9 cellular contexts compared by ENCODE assay signal in genomic region chr3:172139528-172140276, GRCh38.
DNase-seq lines count a peak whose midpoint lies in the region; ATAC-seq and TF ChIP-seq lines count a peak whose summit lies in the region.
"Had no signal": no experiment of that assay in that cellular context is flagged by ENCODE, and none has a peak within 500 bp of the region (broad histone marks: within the 10 kb centered on the region; RNA-seq: fewer than 3 reads in every experiment).

No MANE protein-coding gene starts in this region.

- H3K4me3 ChIP-seq in AG04450 (ENCODE audit: low read depth, low read length) (no peak overlapping the region), SJSA1 (no peak overlapping the region), hepatocyte (no peak overlapping the region), psoas muscle (no peak overlapping the region), BE2C (ENCODE audit: low read depth, low read length) (no peak overlapping the region)

- no peak overlapping the region for H2AFZ ChIP-seq in hepatocyte

- H3K4me1 ChIP-seq in SJSA1 (replicated peaks) = peaks cover 75% of the 10 kb centered on the region
- peaks cover 74% of the 10 kb centered on the region for H3K4me1 ChIP-seq in hepatocyte (ENCODE audit: insufficient read depth)
- peaks cover 77% of the 10 kb centered on the region for H3K4me1 ChIP-seq in psoas muscle
- peaks cover 19% of the 10 kb centered on the region for H3K4me1 ChIP-seq in BE2C

- peaks cover 80% of the 10 kb centered on the region for H3K79me2 ChIP-seq in hepatocyte

- peak overlapping the region; percentile 54 for H3K27ac ChIP-seq in AG04450 (ENCODE audit: low read depth, low read length)
- H3K27ac ChIP-seq in SJSA1 = peak overlapping the region; percentile 79
- peak overlapping the region; percentile 89 for H3K27ac ChIP-seq in hepatocyte
- peak overlapping the region; percentile 79 for H3K27ac ChIP-seq in psoas muscle

- intact Hi-C loops in psoas muscle (cut with DNase I) = no loop called here

- TF ChIP-seq CTCF in AG04450 (IDR thresholded peaks at IDR 0.05; ENCODE audit: low read depth, low read length) (no peak), hepatocyte (IDR thresholded peaks at IDR 0.05; ENCODE audit: poor library complexity) (no peak), psoas muscle (IDR thresholded peaks at IDR 0.05) (no peak), BE2C (IDR thresholded peaks at IDR 0.05; ENCODE audit: low read depth, low read length) (no peak)

- peak overlapping the region; percentile 32 for H3K4me2 ChIP-seq in hepatocyte

- H3K9me2 ChIP-seq in hepatocyte (replicated peaks; ENCODE audit: insufficient read depth) = no peaks in the 10 kb centered on the region

- CTCF ChIA-PET in AG04450 (lab: Charles Lee) = interaction anchor here (1.1 to 2.7 kb wide), 5 partner anchors 11 to 303 kb away, joined by 3 to 15 read pairs (median 3); no protein-coding TSS in a partner anchor

- no peaks in the 10 kb centered on the region for H4K20me1 ChIP-seq in hepatocyte (ENCODE audit: insufficient read depth, poor library complexity, severe bottlenecking)

- POLR2A ChIA-PET in AG04450 (lab: Yijun Ruan, JAX) = interaction anchor here (0.5 to 1.2 kb wide), 6 partner anchors 10 to 176 kb away, joined by 3 to 6 read pairs (median 3); no protein-coding TSS in a partner anchor

- H3K36me3 ChIP-seq in SJSA1 = peaks cover 33% of the 10 kb centered on the region
- H3K36me3 ChIP-seq in hepatocyte (replicated peaks; ENCODE audit: insufficient read depth, low read depth) = no peaks in the 10 kb centered on the region
- H3K36me3 ChIP-seq in psoas muscle (ENCODE audit: insufficient read depth in 1 of 2, low read depth in 1 of 2) = no peaks in the 10 kb centered on the region
- H3K36me3 ChIP-seq in BE2C = no peaks in the 10 kb centered on the region

- ATAC-seq in psoas muscle (peak in 2 of 4 donors; percentile 28), GM19452 (IDR thresholded peaks at IDR 0.05; ENCODE audit: unreplicated experiment) (no peak), GM18873 (IDR thresholded peaks at IDR 0.05; ENCODE audit: low FRiP score, unreplicated experiment) (no peak)

- no peaks in the 10 kb centered on the region for H3K27me3 ChIP-seq in AG04450 (ENCODE audit: control insufficient read depth, insufficient read depth, low read length)
- no peaks in the 10 kb centered on the region for H3K27me3 ChIP-seq in SJSA1 (replicated peaks)
- H3K27me3 ChIP-seq in hepatocyte = no peaks in the 10 kb centered on the region
- H3K27me3 ChIP-seq in psoas muscle (ENCODE audit: insufficient read depth in 3 of 3, low read length in 2 of 3) = no peaks in the 10 kb centered on the region
- H3K27me3 ChIP-seq in BE2C = no peaks in the 10 kb centered on the region

- H3K9me3 ChIP-seq in AG04450 (ENCODE audit: control insufficient read depth, insufficient read depth, low read length) (peaks cover 5% of the 10 kb centered on the region; the same call in 1 of the 2 replicates), SJSA1 (replicated peaks) (0 out of 2 replicates have a peak, but pooled peaks cover 2% of the 10 kb centered on the region), hepatocyte (ENCODE audit: low read depth) (no peaks in the 10 kb centered on the region), psoas muscle (no peaks in the 10 kb centered on the region), BE2C (no peaks in the 10 kb centered on the region)

- 73% methylated on average over 3 of the region's 3 CpGs for WGBS in hepatocyte (ENCODE audit: low lambda C conversion rate, missing lambda C conversion rate)
- WGBS in psoas muscle, 3 donors = 44 to 49% (median 45%) methylated on average over 3 of the region's 3 CpGs

- DNase-seq in AG04450 (ENCODE audit: low read depth, low spot score) (no peak), SJSA1 (ENCODE audit: low read depth in 1 of 2, low spot score in 2 of 2) (no peak), hepatocyte (ENCODE audit: low spot score) (no peak), psoas muscle (no peak), BE2C (no peak)
- DNase-seq in central memory CD4-positive, alpha-beta T cell = no peak
- DNase-seq: NCI-H1092 treated with DMSO at 0.1 percent for 48 hours had no signal
